1 cellular context compared by ENCODE assay signal in the genomic region with DNA sequence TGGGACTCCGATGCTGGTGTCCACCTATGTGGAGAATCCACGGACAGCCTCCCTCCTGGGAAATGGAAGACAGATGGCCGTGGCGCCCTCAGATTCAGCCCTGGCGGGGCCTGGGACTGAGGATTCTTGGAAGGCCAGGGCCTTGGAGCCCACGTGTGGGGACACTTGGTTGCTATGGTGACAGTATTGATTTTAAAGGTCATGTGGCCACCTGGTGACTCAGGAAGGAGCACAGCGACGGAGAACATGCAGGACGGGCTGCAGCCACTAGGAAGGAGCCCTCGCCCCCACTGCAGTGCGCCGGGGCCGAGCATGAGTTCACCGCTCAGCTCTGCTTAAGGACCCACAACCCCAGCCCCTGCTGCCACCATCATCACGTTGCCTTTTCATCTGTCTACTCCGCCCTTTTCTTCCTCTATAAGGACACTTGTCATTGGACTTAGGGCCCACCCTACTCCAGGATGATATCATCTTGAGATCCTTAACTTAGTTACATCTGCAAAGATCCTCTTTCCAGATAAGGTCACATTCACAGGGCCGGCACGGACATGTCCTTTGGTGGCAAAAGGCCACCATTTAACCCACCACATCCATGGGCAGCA.
TF ChIP-seq lines count a peak whose summit lies in the region.

No MANE protein-coding gene starts in this region.

TF ChIP-seq in GM23338, 12 proteins besides CTCF, POLR2A, EP300 and RAD21 (continued from another document):
- TF ChIP-seq, protein P1, sequence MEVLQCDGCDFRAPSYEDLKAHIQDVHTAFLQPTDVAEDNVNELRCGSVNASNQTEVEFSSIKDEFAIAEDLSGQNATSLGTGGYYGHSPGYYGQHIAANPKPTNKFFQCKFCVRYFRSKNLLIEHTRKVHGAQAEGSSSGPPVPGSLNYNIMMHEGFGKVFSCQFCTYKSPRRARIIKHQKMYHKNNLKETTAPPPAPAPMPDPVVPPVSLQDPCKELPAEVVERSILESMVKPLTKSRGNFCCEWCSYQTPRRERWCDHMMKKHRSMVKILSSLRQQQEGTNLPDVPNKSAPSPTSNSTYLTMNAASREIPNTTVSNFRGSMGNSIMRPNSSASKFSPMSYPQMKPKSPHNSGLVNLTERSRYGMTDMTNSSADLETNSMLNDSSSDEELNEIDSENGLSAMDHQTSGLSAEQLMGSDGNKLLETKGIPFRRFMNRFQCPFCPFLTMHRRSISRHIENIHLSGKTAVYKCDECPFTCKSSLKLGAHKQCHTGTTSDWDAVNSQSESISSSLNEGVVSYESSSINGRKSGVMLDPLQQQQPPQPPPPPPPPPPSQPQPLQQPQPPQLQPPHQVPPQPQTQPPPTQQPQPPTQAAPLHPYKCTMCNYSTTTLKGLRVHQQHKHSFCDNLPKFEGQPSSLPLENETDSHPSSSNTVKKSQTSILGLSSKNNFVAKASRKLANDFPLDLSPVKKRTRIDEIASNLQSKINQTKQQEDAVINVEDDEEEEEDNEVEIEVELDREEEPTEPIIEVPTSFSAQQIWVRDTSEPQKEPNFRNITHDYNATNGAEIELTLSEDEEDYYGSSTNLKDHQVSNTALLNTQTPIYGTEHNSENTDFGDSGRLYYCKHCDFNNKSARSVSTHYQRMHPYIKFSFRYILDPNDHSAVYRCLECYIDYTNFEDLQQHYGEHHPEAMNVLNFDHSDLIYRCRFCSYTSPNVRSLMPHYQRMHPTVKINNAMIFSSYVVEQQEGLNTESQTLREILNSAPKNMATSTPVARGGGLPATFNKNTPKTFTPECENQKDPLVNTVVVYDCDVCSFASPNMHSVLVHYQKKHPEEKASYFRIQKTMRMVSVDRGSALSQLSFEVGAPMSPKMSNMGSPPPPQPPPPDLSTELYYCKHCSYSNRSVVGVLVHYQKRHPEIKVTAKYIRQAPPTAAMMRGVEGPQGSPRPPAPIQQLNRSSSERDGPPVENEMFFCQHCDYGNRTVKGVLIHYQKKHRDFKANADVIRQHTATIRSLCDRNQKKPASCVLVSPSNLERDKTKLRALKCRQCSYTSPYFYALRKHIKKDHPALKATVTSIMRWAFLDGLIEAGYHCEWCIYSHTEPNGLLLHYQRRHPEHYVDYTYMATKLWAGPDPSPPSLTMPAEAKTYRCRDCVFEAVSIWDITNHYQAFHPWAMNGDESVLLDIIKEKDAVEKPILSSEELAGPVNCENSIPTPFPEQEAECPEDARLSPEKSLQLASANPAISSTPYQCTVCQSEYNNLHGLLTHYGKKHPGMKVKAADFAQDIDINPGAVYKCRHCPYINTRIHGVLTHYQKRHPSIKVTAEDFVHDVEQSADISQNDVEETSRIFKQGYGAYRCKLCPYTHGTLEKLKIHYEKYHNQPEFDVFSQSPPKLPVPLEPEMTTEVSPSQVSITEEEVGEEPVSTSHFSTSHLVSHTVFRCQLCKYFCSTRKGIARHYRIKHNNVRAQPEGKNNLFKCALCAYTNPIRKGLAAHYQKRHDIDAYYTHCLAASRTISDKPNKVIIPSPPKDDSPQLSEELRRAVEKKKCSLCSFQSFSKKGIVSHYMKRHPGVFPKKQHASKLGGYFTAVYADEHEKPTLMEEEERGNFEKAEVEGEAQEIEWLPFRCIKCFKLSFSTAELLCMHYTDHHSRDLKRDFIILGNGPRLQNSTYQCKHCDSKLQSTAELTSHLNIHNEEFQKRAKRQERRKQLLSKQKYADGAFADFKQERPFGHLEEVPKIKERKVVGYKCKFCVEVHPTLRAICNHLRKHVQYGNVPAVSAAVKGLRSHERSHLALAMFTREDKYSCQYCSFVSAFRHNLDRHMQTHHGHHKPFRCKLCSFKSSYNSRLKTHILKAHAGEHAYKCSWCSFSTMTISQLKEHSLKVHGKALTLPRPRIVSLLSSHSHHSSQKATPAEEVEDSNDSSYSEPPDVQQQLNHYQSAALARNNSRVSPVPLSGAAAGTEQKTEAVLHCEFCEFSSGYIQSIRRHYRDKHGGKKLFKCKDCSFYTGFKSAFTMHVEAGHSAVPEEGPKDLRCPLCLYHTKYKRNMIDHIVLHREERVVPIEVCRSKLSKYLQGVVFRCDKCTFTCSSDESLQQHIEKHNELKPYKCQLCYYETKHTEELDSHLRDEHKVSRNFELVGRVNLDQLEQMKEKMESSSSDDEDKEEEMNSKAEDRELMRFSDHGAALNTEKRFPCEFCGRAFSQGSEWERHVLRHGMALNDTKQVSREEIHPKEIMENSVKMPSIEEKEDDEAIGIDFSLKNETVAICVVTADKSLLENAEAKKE (CRISPR knock-in tag; IDR thresholded peaks at IDR 0.05): no peak
- TF ChIP-seq ZNF331 (CRISPR knock-in tag; IDR thresholded peaks at IDR 0.05; ENCODE audit: low read depth): no peak
- no peak for TF ChIP-seq STAT1 (IDR thresholded peaks at IDR 0.05; ENCODE audit: unreplicated experiment)
- no peak for TF ChIP-seq ZNF114 (CRISPR knock-in tag; IDR thresholded peaks at IDR 0.05)
- no peak for TF ChIP-seq NANOG (IDR thresholded peaks at IDR 0.05; ENCODE audit: borderline replicate concordance)
- TF ChIP-seq POLR2AphosphoS5 (IDR thresholded peaks at IDR 0.05; ENCODE audit: low read depth): no peak
- TF ChIP-seq CREB1 (CRISPR knock-in tag; IDR thresholded peaks at IDR 0.05; ENCODE audit: low read depth): no peak
- TF ChIP-seq, protein P2, sequence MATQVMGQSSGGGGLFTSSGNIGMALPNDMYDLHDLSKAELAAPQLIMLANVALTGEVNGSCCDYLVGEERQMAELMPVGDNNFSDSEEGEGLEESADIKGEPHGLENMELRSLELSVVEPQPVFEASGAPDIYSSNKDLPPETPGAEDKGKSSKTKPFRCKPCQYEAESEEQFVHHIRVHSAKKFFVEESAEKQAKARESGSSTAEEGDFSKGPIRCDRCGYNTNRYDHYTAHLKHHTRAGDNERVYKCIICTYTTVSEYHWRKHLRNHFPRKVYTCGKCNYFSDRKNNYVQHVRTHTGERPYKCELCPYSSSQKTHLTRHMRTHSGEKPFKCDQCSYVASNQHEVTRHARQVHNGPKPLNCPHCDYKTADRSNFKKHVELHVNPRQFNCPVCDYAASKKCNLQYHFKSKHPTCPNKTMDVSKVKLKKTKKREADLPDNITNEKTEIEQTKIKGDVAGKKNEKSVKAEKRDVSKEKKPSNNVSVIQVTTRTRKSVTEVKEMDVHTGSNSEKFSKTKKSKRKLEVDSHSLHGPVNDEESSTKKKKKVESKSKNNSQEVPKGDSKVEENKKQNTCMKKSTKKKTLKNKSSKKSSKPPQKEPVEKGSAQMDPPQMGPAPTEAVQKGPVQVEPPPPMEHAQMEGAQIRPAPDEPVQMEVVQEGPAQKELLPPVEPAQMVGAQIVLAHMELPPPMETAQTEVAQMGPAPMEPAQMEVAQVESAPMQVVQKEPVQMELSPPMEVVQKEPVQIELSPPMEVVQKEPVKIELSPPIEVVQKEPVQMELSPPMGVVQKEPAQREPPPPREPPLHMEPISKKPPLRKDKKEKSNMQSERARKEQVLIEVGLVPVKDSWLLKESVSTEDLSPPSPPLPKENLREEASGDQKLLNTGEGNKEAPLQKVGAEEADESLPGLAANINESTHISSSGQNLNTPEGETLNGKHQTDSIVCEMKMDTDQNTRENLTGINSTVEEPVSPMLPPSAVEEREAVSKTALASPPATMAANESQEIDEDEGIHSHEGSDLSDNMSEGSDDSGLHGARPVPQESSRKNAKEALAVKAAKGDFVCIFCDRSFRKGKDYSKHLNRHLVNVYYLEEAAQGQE (IDR thresholded peaks at IDR 0.05; ENCODE audit: unreplicated experiment): no peak
- TF ChIP-seq EZH2phosphoT487 (IDR thresholded peaks at IDR 0.05; ENCODE audit: unreplicated experiment): no peak
